In the genomic region with DNA sequence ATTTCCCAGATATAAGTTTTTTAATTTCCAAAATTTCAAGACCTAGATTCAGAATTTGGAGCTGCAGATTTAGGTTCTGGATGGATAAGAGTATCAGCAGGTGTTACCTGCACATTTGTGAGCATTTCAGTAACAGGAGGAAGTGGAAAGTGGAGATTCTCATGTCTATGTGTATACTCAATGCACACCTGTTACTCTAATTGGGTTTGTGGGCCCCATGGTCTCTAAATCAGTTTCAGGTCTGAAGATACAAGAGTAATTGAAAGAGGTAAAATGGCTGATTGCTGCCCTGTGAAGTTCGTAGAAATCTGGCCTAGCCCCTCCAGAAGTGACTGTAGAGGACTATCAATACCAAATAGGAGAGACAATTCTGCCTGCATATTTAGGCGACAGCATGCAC, we compare ENCODE assay signal across 33 cellular contexts.
"Had no signal": no experiment of that assay in that cellular context is flagged by ENCODE, and none has a peak within 500 bp of the region (broad histone marks: within the 10 kb centered on the region; RNA-seq: fewer than 3 reads in every experiment).

No MANE protein-coding gene starts in this region.

- H3K4me3 Mint-ChIP-seq: activated B cell treated with CpG ODN at 0.5 μM for 24 hours; activated CD4-positive, alpha-beta memory T cell treated with anti-CD3 and anti-CD28 coated beads, Interleukin-2, amount 10 ng/mL, durations not matched to agents 7 days and 5 days; activated CD4-positive, alpha-beta T cell treated with anti-CD3 and anti-CD28 coated beads, Interleukin-2, amount 10 ng/mL, durations not matched to agents 7 days and 5 days; activated naive CD4-positive, alpha-beta T cell treated with anti-CD3 and anti-CD28 coated beads, Interleukin-2, amount 10 ng/mL, durations not matched to agents 7 days and 5 days; activated naive CD8-positive, alpha-beta T cell treated with anti-CD3 and anti-CD28 coated beads, Interleukin-2, amount 10 ng/mL, durations not matched to agents 7 days and 5 days; activated T-cell treated with anti-CD3 and anti-CD28 coated beads, Interleukin-2, amount 50 U/mL, for 24 hours; activated T-cell treated with anti-CD3 and anti-CD28 coated beads, Interleukin-2, amount 50 U/mL, for 72 hours; brain; T-helper 17 cell; T-helper 2 cell treated with Interferon-gamma antibody and Interleukin-4, amounts not matched to agents 5 μg/mL and 100 μg/mL, for 36 hours had no signal

- H3K9me3 ChIP-seq: colonic mucosa, gastroesophageal sphincter had no signal

- FAIRE-seq: endometrium, endothelial cell of umbilical vein had no signal

- H3K27me3 Mint-ChIP-seq: activated B cell treated with CpG ODN at 0.5 μM for 24 hours; activated CD4-positive, alpha-beta memory T cell treated with anti-CD3 and anti-CD28 coated beads, Interleukin-2, amount 10 ng/mL, durations not matched to agents 7 days and 5 days; activated CD4-positive, alpha-beta T cell treated with anti-CD3 and anti-CD28 coated beads, Interleukin-2, amount 10 ng/mL, durations not matched to agents 7 days and 5 days; activated naive CD4-positive, alpha-beta T cell treated with anti-CD3 and anti-CD28 coated beads, Interleukin-2, amount 10 ng/mL, durations not matched to agents 7 days and 5 days; activated naive CD8-positive, alpha-beta T cell treated with anti-CD3 and anti-CD28 coated beads, Interleukin-2, amount 10 ng/mL, durations not matched to agents 7 days and 5 days; activated T-cell treated with anti-CD3 and anti-CD28 coated beads, Interleukin-2, amount 50 U/mL, for 24 hours; T-helper 17 cell had no signal

- H3K36me3 ChIP-seq: breast epithelium, cardiac muscle cell, colonic mucosa, gastroesophageal sphincter had no signal

- ATAC-seq: activated CD4-positive, CD25-positive, alpha-beta regulatory T cell treated with anti-CD3 and anti-CD28 coated beads, Interleukin-2, amount 50 U/mL, for 24 hours; activated naive CD4-positive, alpha-beta T cell treated with anti-CD3 and anti-CD28 coated beads, Interleukin-2, amount 50 U/mL, for 72 hours; activated T-cell treated with anti-CD3 and anti-CD28 coated beads, Interleukin-2, amount 50 U/mL, for 72 hours; gastroesophageal sphincter; heart right ventricle; T-helper 17 cell had no signal

- H3K4me1 Mint-ChIP-seq: activated CD4-positive, alpha-beta T cell treated with anti-CD3 and anti-CD28 coated beads, Interleukin-2, amount 10 ng/mL, durations not matched to agents 7 days and 5 days; activated naive CD4-positive, alpha-beta T cell treated with anti-CD3 and anti-CD28 coated beads, Interleukin-2, amount 10 ng/mL, durations not matched to agents 7 days and 5 days; activated naive CD8-positive, alpha-beta T cell treated with anti-CD3 and anti-CD28 coated beads, Interleukin-2, amount 10 ng/mL, durations not matched to agents 7 days and 5 days; brain had no signal

- H3K27ac Mint-ChIP-seq: activated B cell treated with CpG ODN at 0.5 μM for 24 hours; activated CD4-positive, alpha-beta memory T cell treated with anti-CD3 and anti-CD28 coated beads, Interleukin-2, amount 10 ng/mL, durations not matched to agents 7 days and 5 days; activated CD4-positive, alpha-beta T cell treated with anti-CD3 and anti-CD28 coated beads, Interleukin-2, amount 10 ng/mL, durations not matched to agents 7 days and 5 days; activated naive CD4-positive, alpha-beta T cell treated with anti-CD3 and anti-CD28 coated beads, Interleukin-2, amount 10 ng/mL, durations not matched to agents 7 days and 5 days; activated naive CD4-positive, alpha-beta T cell treated with anti-CD3 and anti-CD28 coated beads, Interleukin-2, amount 50 U/mL, for 72 hours; activated naive CD8-positive, alpha-beta T cell treated with anti-CD3 and anti-CD28 coated beads, Interleukin-2, amount 10 ng/mL, durations not matched to agents 7 days and 5 days; activated T-cell treated with anti-CD3 and anti-CD28 coated beads, Interleukin-2, amount 50 U/mL, for 24 hours; activated T-cell treated with anti-CD3 and anti-CD28 coated beads, Interleukin-2, amount 50 U/mL, for 72 hours; brain; T-helper 17 cell; T-helper 2 cell treated with Interferon-gamma antibody and Interleukin-4, amounts not matched to agents 5 μg/mL and 100 μg/mL, for 36 hours had no signal

- H3K4me1 ChIP-seq: ascending aorta, breast epithelium, colonic mucosa, esophagus squamous epithelium, gastroesophageal sphincter, heart right ventricle had no signal

- H3K4me3 ChIP-seq: ascending aorta, breast epithelium, cardiac muscle cell, colonic mucosa, esophagus squamous epithelium, gastroesophageal sphincter, heart right ventricle had no signal

- H3K27me3 ChIP-seq: ascending aorta, breast epithelium, cardiac muscle cell, colonic mucosa, esophagus squamous epithelium, gastroesophageal sphincter, heart right ventricle had no signal

- H3K27ac ChIP-seq: ascending aorta, breast epithelium, cardiac muscle cell, colonic mucosa, epithelial cell of prostate, esophagus squamous epithelium, gastroesophageal sphincter, heart right ventricle, WERI-Rb-1 had no signal

- DNase-seq: activated B cell treated with CpG ODN at 0.5 μM for 24 hours; activated CD4-positive, alpha-beta memory T cell treated with anti-CD3 and anti-CD28 coated beads, Interleukin-2, amount 10 ng/mL, durations not matched to agents 7 days and 5 days; activated CD4-positive, alpha-beta T cell treated with anti-CD3 and anti-CD28 coated beads, Interleukin-2, amount 10 ng/mL, durations not matched to agents 7 days and 5 days; activated CD4-positive, alpha-beta T cell treated with anti-CD3 and anti-CD28 coated beads, Interleukin-2, amount 50 U/mL, for 4 hours; activated CD8-positive, alpha-beta memory T cell treated with anti-CD3 and anti-CD28 coated beads, Interleukin-2, amount 50 U/mL, for 48 hours; activated gamma-delta T cell; activated naive CD4-positive, alpha-beta T cell; activated naive CD4-positive, alpha-beta T cell treated with anti-CD3 and anti-CD28 coated beads, Interleukin-2, amount 10 ng/mL, durations not matched to agents 7 days and 5 days; activated naive CD8-positive, alpha-beta T cell treated with anti-CD3 and anti-CD28 coated beads, Interleukin-2, amount 10 ng/mL, durations not matched to agents 7 days and 5 days; activated T-cell treated with anti-CD3 and anti-CD28 coated beads for 4 hours; activated T-cell treated with anti-CD3 and anti-CD28 coated beads, Interleukin-2, amount 50 U/mL, for 24 hours; activated T-cell treated with anti-CD3 and anti-CD28 coated beads, Interleukin-2, amount 50 U/mL, for 72 hours; central memory CD4-positive, alpha-beta T cell; cerebellar nuclear complex; colonic mucosa; effector CD8-positive, alpha-beta T cell; esophagus squamous epithelium; foreskin melanocyte; heart right ventricle; T-helper 17 cell; T1000; WERI-Rb-1 had no signal
